In the genomic region with DNA sequence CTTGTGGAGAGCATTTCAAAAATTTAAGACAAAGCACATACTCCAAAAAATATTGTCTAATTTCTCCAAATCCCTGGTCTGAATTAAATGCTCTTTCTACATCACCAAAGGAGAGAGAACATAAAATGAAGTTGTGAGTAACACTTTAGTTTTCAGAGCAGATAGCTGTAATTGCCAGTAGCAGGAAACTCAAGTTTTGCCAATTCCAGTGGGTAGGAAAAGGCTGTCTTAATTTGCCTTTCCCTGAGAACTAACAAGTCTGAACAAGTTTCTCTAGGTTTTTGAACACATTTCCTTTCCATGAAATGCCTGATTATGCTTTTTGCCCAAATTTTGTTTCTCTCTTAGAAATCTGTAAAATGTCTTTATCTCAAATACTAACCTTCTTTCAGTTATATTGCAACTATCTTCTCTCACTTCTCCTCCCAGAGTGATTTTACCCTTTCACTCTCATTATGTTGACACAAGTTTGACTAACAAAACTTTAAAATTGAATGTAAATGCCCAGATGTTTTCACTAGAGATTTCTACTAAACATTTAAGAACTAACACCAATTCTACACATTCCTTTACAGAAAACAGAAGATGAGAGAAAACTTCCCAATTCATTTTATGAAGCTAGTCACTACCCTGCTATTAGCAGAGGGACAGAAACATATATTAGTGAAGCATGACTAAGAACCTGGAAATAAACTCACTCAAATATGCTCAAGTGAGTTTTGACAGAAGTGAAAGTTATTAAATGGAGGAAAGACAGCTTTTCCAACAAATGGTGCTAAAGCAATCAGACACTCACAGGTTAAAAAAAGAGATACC, we compare ENCODE assay signal across 17 cellular contexts. TPM values are rescaled to one million over a fixed set of nuclear protein-coding genes. Genes with fewer than 3 reads are reported as not detected.
A peak's percentile ranks its signal among the peaks of the same experiment; 100 is the strongest.
DNase-seq lines count a peak whose midpoint lies in the region; ATAC-seq and TF ChIP-seq lines count a peak whose summit lies in the region.
"Had no signal": no experiment of that assay in that cellular context is flagged by ENCODE, and none has a peak within 500 bp of the region (broad histone marks: within the 10 kb centered on the region; RNA-seq: fewer than 3 reads in every experiment).

No MANE protein-coding gene starts in this region.

- H3K9me3 Mint-ChIP-seq in activated B cell treated with CpG ODN at 0.5 μM for 24 hours, result peaks cover 3% of the 10 kb centered on the region
- peaks cover 15% of the 10 kb centered on the region for H3K9me3 Mint-ChIP-seq in type B pancreatic cell
- H3K9me3 Mint-ChIP-seq: effector memory CD8-positive, alpha-beta T cell had no signal

- peaks cover 4% of the 10 kb centered on the region for H3K9me3 ChIP-seq in left ventricle myocardium inferior (replicated peaks)

- TF ChIP-seq CTCF in left ventricle myocardium inferior (IDR thresholded peaks at IDR 0.05; ENCODE audit: borderline replicate concordance), result no peak
- TF ChIP-seq CTCF in activated B cell treated with CpG ODN at 0.5 μM for 24 hours (IDR thresholded peaks at IDR 0.05), result no peak
- no peak for TF ChIP-seq CTCF in foreskin keratinocyte (conservative IDR thresholded peaks at IDR 0.05)
- TF ChIP-seq CTCF in type B pancreatic cell (conservative IDR thresholded peaks at IDR 0.05), result no peak

- H3K27ac Mint-ChIP-seq in activated B cell treated with CpG ODN at 0.5 μM for 24 hours (peak overlapping the region; percentile 65), type B pancreatic cell (peak overlapping the region; percentile 59)

- no peak overlapping the region for H3K4me3 ChIP-seq in left ventricle myocardium inferior

- peaks cover 74% of the 10 kb centered on the region for H3K4me1 Mint-ChIP-seq in activated B cell treated with CpG ODN at 0.5 μM for 24 hours
- peaks cover 8% of the 10 kb centered on the region for H3K4me1 Mint-ChIP-seq in type B pancreatic cell (ENCODE audit: unreplicated experiment)

- peaks cover 22% of the 10 kb centered on the region for H3K4me1 ChIP-seq in left ventricle myocardium inferior
- H3K4me1 ChIP-seq in foreskin keratinocyte, result peaks cover 16% of the 10 kb centered on the region

- H3K36me3 ChIP-seq in left ventricle myocardium inferior, result no peaks in the 10 kb centered on the region

- H3K27me3 Mint-ChIP-seq in activated B cell treated with CpG ODN at 0.5 μM for 24 hours (no peaks in the 10 kb centered on the region), type B pancreatic cell (no peaks in the 10 kb centered on the region)
- H3K27me3 Mint-ChIP-seq: effector memory CD8-positive, alpha-beta T cell had no signal

- H3K36me3 Mint-ChIP-seq in activated B cell treated with CpG ODN at 0.5 μM for 24 hours (ENCODE audit: low read depth), result peaks cover 5% of the 10 kb centered on the region
- H3K36me3 Mint-ChIP-seq in type B pancreatic cell, result peaks cover 26% of the 10 kb centered on the region

- H3K27ac ChIP-seq in left ventricle myocardium inferior (replicated peaks), result peak overlapping the region; percentile 6
- H3K27ac ChIP-seq in foreskin keratinocyte, result peak overlapping the region; percentile 32

- POLR2A ChIA-PET in activated B cell treated with CpG ODN at 0.5 μM for 24 hours (lab: Charles Lee), result interaction anchor here (1.2 kb wide), 1 partner anchor 38 kb away, joined by 3 read pairs; no protein-coding TSS in a partner anchor

- CTCF ChIA-PET in activated B cell treated with CpG ODN at 0.5 μM for 24 hours (lab: Charles Lee), result interaction anchor here (0.9 kb wide), 1 partner anchor 41 kb away, joined by 3 read pairs; no protein-coding TSS in a partner anchor

- H3K27me3 ChIP-seq in left ventricle myocardium inferior (ENCODE audit: low read depth), result no peaks in the 10 kb centered on the region
- no peaks in the 10 kb centered on the region for H3K27me3 ChIP-seq in foreskin keratinocyte

- DNase-seq in left ventricle myocardium inferior, result no peak
- DNase-seq in left cardiac atrium, result no peak
- no peak for DNase-seq in activated B cell treated with CpG ODN at 0.5 μM for 24 hours
- DNase-seq in foreskin keratinocyte, result peak; percentile 44 to 68
- DNase-seq in type B pancreatic cell (ENCODE audit: extremely low spot score, unreplicated experiment), result no peak
- DNase-seq in NCI-H1436 treated with DMSO at 0.1 percent for 48 hours (lab: John Stamatoyannopoulos, UW), result no peak
- no peak for DNase-seq in hippocampal formation (lab: John Stamatoyannopoulos, UW)
- no peak for DNase-seq in hepatic stellate cell (ENCODE audit: low spot score)
- DNase-seq: activated naive CD4-positive, alpha-beta T cell; AML-193; effector memory CD8-positive, alpha-beta T cell; HCEC 1CT; Kasumi-1; NCI-H446 treated with DMSO at 0.1 percent for 48 hours; Right ventricle myocardium superior; stimulated activated naive CD4-positive, alpha-beta T cell had no signal

- intact Hi-C loops in left ventricle myocardium inferior (cut with micrococcal nuclease), result no loop called here
- intact Hi-C loops in left cardiac atrium (cut with DNase I), result no loop called here
- intact Hi-C loops in activated B cell treated with CpG ODN at 0.5 μM for 24 hours (cut with micrococcal nuclease), result no loop called here

- ATAC-seq in left cardiac atrium, result no peak
- peak; percentile 38 for ATAC-seq in activated B cell treated with CpG ODN at 0.5 μM for 24 hours (ENCODE audit: low read depth)
- peak; percentile 65 for ATAC-seq in foreskin keratinocyte
- ATAC-seq: activated CD4-positive, CD25-positive, alpha-beta regulatory T cell treated with anti-CD3 and anti-CD28 coated beads, Interleukin-2, amount 50 U/mL, for 24 hours; effector memory CD8-positive, alpha-beta T cell had no signal

- H3K4me3 Mint-ChIP-seq in activated B cell treated with CpG ODN at 0.5 μM for 24 hours (peak overlapping the region; percentile 41), type B pancreatic cell (peak overlapping the region; percentile 20)

RNA-seq across cellular contexts. Expression of a gene that starts 38.4 kb away (rescaled TPM):
- total RNA-seq in left ventricle myocardium inferior, result 8.9 TPM
- 1 to 10 TPM; 5.6 to 8.2 TPM for total RNA-seq in left cardiac atrium
- total RNA-seq in activated B cell treated with CpG ODN at 0.5 μM for 24 hours, result 24.3 and 27.8 TPM in 2 replicates
- 23.1 and 24.9 TPM in 2 replicates for total RNA-seq in foreskin keratinocyte
- 2.3 and 2.7 TPM in 2 replicates for polyA plus RNA-seq in foreskin keratinocyte
- total RNA-seq in type B pancreatic cell (ENCODE audit: low replicate concordance), result 29.3 and 39.2 TPM in 2 replicates

Comparison
In these comparisons a context has a peak if more than half of its experiments do, and no peak if none do; other contexts are left out.
1. DNase-seq: peak in foreskin keratinocyte (2 of 2); none in left ventricle myocardium inferior (single experiment), left cardiac atrium (single experiment), activated B cell treated with CpG ODN at 0.5 μM for 24 hours (single experiment), type B pancreatic cell (single experiment), NCI-H1436 treated with DMSO at 0.1 percent for 48 hours (single experiment), hippocampal formation (0 of 2) and hepatic stellate cell (single experiment).
2. ATAC-seq: peak in activated B cell treated with CpG ODN at 0.5 μM for 24 hours (single experiment) and foreskin keratinocyte (single experiment); none in left cardiac atrium (0 of 2).